8 cellular contexts compared by ENCODE assay signal in genomic region chr11:11265994-11266606, GRCh38.
DNase-seq lines count a peak whose midpoint lies in the region; ATAC-seq lines count a peak whose summit lies in the region.

No MANE protein-coding gene starts in this region.

- peak; percentile 54 for DNase-seq in NCI-H1436 (lab: John Stamatoyannopoulos, UW)
- DNase-seq in NCI-H1436 treated with DMSO at 0.1 percent for 48 hours (lab: John Stamatoyannopoulos, UW): no peak
- peak; percentile 64 for DNase-seq in OCI-M1 (lab: John Stamatoyannopoulos, UW)
- peak; percentile 87 for DNase-seq in activated effector memory CD4-positive, alpha-beta T cell treated with anti-CD3 and anti-CD28 coated beads, Interleukin-2, amount 50 U/mL, for 16 hours
- peak; percentile 64 for DNase-seq in left ventricle myocardium superior
- peak; percentile 21 to 34 for DNase-seq in stimulated activated CD4-positive, alpha-beta T cell treated with anti-CD3 and anti-CD28 coated beads, Interleukin-1b, Interleukin-23, amount 100 ng/mL, for 1 hour (ENCODE audit: low read depth in 2 of 2)

- intact Hi-C loops in left ventricle myocardium superior (cut with micrococcal nuclease): no loop called here

- ATAC-seq in HG03066 (IDR thresholded peaks at IDR 0.05; ENCODE audit: low read depth, unreplicated experiment): peak; percentile 60
- peak; percentile 59 for ATAC-seq in left ventricle myocardium superior
- no peak for ATAC-seq in GM21825 (IDR thresholded peaks at IDR 0.05; ENCODE audit: unreplicated experiment)
